24 cellular contexts compared by ENCODE assay signal in the genomic region with DNA sequence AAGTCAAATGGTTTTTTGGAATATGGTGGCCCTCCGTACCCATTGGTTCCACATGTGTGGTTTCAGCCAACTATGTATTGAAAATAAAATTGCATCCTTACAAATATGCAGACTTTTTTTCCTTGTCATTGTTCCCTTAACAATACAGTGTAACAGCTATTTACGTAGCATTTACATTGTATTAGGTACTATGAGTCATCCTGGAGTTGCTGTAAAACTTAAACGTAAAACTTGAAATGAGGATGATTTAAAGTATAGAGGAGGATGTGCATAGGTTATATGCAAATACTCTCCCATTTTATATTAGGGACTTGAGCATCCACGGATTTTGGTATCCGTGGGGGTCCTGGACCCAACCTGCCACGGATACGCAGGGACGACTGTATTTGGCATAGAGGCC. TPM values are rescaled to one million over a fixed set of nuclear protein-coding genes. Genes with fewer than 3 reads are reported as not detected.
DNase-seq lines count a peak whose midpoint lies in the region; ATAC-seq, FAIRE-seq and TF ChIP-seq lines count a peak whose summit lies in the region.
"Had no signal": no experiment of that assay in that cellular context is flagged by ENCODE, and none has a peak within 500 bp of the region (broad histone marks: within the 10 kb centered on the region; RNA-seq: fewer than 3 reads in every experiment).

No MANE protein-coding gene starts in this region.

- H3K27me3 ChIP-seq in H9 (ENCODE audit: insufficient read depth, low read length), result no peaks in the 10 kb centered on the region
- H3K27me3 ChIP-seq: BLaER1 had no signal

- H3K4me2 ChIP-seq in A549 (no peak overlapping the region), H9 (ENCODE audit: insufficient read depth, insufficient read length, low read length) (no peak overlapping the region)
- H3K4me2 ChIP-seq: BLaER1 had no signal

- no peak overlapping the region for H3K14ac ChIP-seq in H9 (ENCODE audit: insufficient read depth, low read length)

- no peak overlapping the region for H3K18ac ChIP-seq in H9 (ENCODE audit: insufficient read length, low read depth, low read length)

- H3K23ac ChIP-seq in H9 (ENCODE audit: insufficient read length, low read depth, low read length), result no peak overlapping the region

- H3T11ph ChIP-seq in H9 (ENCODE audit: low read length), result no peak overlapping the region

- no peak overlapping the region for H4K91ac ChIP-seq in H9 (ENCODE audit: insufficient read length, low read depth, low read length)

- no peak overlapping the region for H3K56ac ChIP-seq in H9 (ENCODE audit: insufficient read length, low read depth, low read length)

- H2BK20ac ChIP-seq in H9 (ENCODE audit: low read depth, low read length, poor library complexity, severe bottlenecking), result no peak overlapping the region

- H2BK15ac ChIP-seq in H9 (ENCODE audit: low read depth, low read length), result no peak overlapping the region

- H4K8ac ChIP-seq in H9 (replicated peaks; ENCODE audit: insufficient read length, low read depth, low read length), result no peak overlapping the region

- H3K4me1 ChIP-seq in A549 (no peaks in the 10 kb centered on the region), H9 (ENCODE audit: insufficient read depth, low read length) (no peaks in the 10 kb centered on the region)
- H3K4me1 ChIP-seq: BLaER1, Caco-2 had no signal

- H3K36me3 Mint-ChIP-seq in H9 (ENCODE audit: insufficient read depth in 1 of 3, low read depth in 3 of 3), result peaks cover 47 to 86% (median 69%) of the 10 kb centered on the region in 3 experiments
- peaks cover 41% of the 10 kb centered on the region for H3K36me3 Mint-ChIP-seq in activated naive CD8-positive, alpha-beta T cell treated with anti-CD3 and anti-CD28 coated beads, Interleukin-2, amount 50 U/mL, for 24 hours (ENCODE audit: low read depth)

- DNase-seq in A549 (ENCODE audit: low read depth in 1 of 2, low spot score in 1 of 2) (no peak), H9 (no peak), left lobe of liver (ENCODE audit: low spot score) (no peak), NCI-H1417 treated with DMSO at 0.1 percent for 48 hours (lab: John Stamatoyannopoulos, UW) (no peak)
- DNase-seq in activated naive CD8-positive, alpha-beta T cell treated with anti-CD3 and anti-CD28 coated beads, Interleukin-2, amount 50 U/mL, for 24 hours, result no peak
- DNase-seq: Caco-2; CD4-positive, CD25-positive, alpha-beta regulatory T cell; CD8-positive, alpha-beta T cell; DMS 273 treated with DMSO at 0.1 percent for 48 hours; DMS79; EL; GDM1; GM23248; H7 had no signal

- POLR2A ChIA-PET in A549 (lab: Yijun Ruan, JAX), result no interaction called here

- H3K23me2 ChIP-seq in H9 (ENCODE audit: insufficient read length, low read depth, low read length, poor library complexity, severe bottlenecking), result no peaks in the 10 kb centered on the region

- H4K5ac ChIP-seq in H9 (ENCODE audit: insufficient read length, low read depth, low read length), result no peak overlapping the region

- H3K4me1 Mint-ChIP-seq in H9, result peaks cover 6 to 7% of the 10 kb centered on the region in 2 experiments; a peak in 1 of 4 replicates
- no peaks in the 10 kb centered on the region for H3K4me1 Mint-ChIP-seq in activated naive CD8-positive, alpha-beta T cell treated with anti-CD3 and anti-CD28 coated beads, Interleukin-2, amount 50 U/mL, for 24 hours
- H3K4me1 Mint-ChIP-seq: B cell had no signal

- H2BK12ac ChIP-seq in H9 (ENCODE audit: insufficient read length, low read depth, low read length), result no peak overlapping the region

- H3K4me3 Mint-ChIP-seq in H9, result no peak overlapping the region
- no peak overlapping the region for H3K4me3 Mint-ChIP-seq in activated naive CD8-positive, alpha-beta T cell treated with anti-CD3 and anti-CD28 coated beads, Interleukin-2, amount 50 U/mL, for 24 hours
- H3K4me3 Mint-ChIP-seq: B cell; CD4-positive, CD25-positive, alpha-beta regulatory T cell; CD8-positive, alpha-beta T cell had no signal

- no peak overlapping the region for H3K4ac ChIP-seq in H9 (ENCODE audit: low read depth, low read length)

- no peak overlapping the region for H3K9ac ChIP-seq in H9 (ENCODE audit: extremely low read depth, insufficient read length, low read length)
- H3K9ac ChIP-seq: BLaER1, GM23248 had no signal

- no peak for TF ChIP-seq POLR2A in A549 (IDR thresholded peaks at IDR 0.05; ENCODE audit: low read length)

- H2AFZ ChIP-seq in H9 (ENCODE audit: low read length), result no peak overlapping the region
- H2AFZ ChIP-seq: GM23248 had no signal

- no peak for TF ChIP-seq EP300 in A549 (IDR thresholded peaks at IDR 0.05)

- WGBS in A549 (ENCODE audit: missing lambda C conversion rate), result 90% methylated on average over 8 of the region's 8 CpGs
- no CpG with 5 or more reads among the region's 8 CpGs for WGBS in H9 (ENCODE audit: extremely low coverage, insufficient read length, low lambda C conversion rate)

- no peaks in the 10 kb centered on the region for H3K9me3 Mint-ChIP-seq in H9
- no peaks in the 10 kb centered on the region for H3K9me3 Mint-ChIP-seq in activated naive CD8-positive, alpha-beta T cell treated with anti-CD3 and anti-CD28 coated beads, Interleukin-2, amount 50 U/mL, for 24 hours
- H3K9me3 Mint-ChIP-seq: CD4-positive, CD25-positive, alpha-beta regulatory T cell; CD8-positive, alpha-beta T cell had no signal

- no peaks in the 10 kb centered on the region for H3K9me3 ChIP-seq in A549
- no peaks in the 10 kb centered on the region for H3K9me3 ChIP-seq in H9 (ENCODE audit: control insufficient read depth, low read depth, low read length)
- H3K9me3 ChIP-seq: Caco-2 had no signal

- CTCF ChIA-PET in A549 (lab: Yijun Ruan, JAX), result no interaction called here

- no peak overlapping the region for H3K27ac ChIP-seq in A549
- H3K27ac ChIP-seq in H9 (ENCODE audit: insufficient read length, low read depth, low read length), result no peak overlapping the region
- H3K27ac ChIP-seq: BLaER1, C4-2B, GM23248 had no signal

- no peaks in the 10 kb centered on the region for H4K20me1 ChIP-seq in H9 (ENCODE audit: control insufficient read depth, insufficient read depth, insufficient read length)

- H3K27me3 Mint-ChIP-seq in H9 (ENCODE audit: low read depth), result no peaks in the 10 kb centered on the region
- H3K27me3 Mint-ChIP-seq in activated naive CD8-positive, alpha-beta T cell treated with anti-CD3 and anti-CD28 coated beads, Interleukin-2, amount 50 U/mL, for 24 hours, result no peaks in the 10 kb centered on the region
- H3K27me3 Mint-ChIP-seq: B cell; CD4-positive, CD25-positive, alpha-beta regulatory T cell had no signal

- no peaks in the 10 kb centered on the region for H3K79me2 ChIP-seq in H9 (ENCODE audit: insufficient read depth, low read length)

- TF ChIP-seq CTCF in A549 (IDR thresholded peaks at IDR 0.05), result no peak
- no peak for TF ChIP-seq CTCF in H9 (conservative IDR thresholded peaks at IDR 0.05)

- no peak for TF ChIP-seq RAD21 in A549 (conservative IDR thresholded peaks at IDR 0.05 in 1 of 2, IDR thresholded peaks at IDR 0.05 in 1 of 2)

- no peak overlapping the region for H2BK5ac ChIP-seq in H9 (ENCODE audit: insufficient read length, low read length)

- H2AK5ac ChIP-seq in H9 (ENCODE audit: insufficient read length, low read length), result no peak overlapping the region

- no peak overlapping the region for H2BK120ac ChIP-seq in H9 (ENCODE audit: low read depth, low read length, poor library complexity, severe bottlenecking)

- ATAC-seq in A549 (no peak), left lobe of liver (no peak), HG03039 (IDR thresholded peaks at IDR 0.05; ENCODE audit: unreplicated experiment) (no peak)
- no peak for ATAC-seq in activated naive CD8-positive, alpha-beta T cell treated with anti-CD3 and anti-CD28 coated beads, Interleukin-2, amount 50 U/mL, for 24 hours
- ATAC-seq: CD8-positive, alpha-beta T cell; GM12878; HCT116 had no signal

- no peaks in the 10 kb centered on the region for H3K79me1 ChIP-seq in H9 (ENCODE audit: insufficient read depth, low read depth, low read length, poor library complexity, severe bottlenecking)

- FAIRE-seq in A549 (lab: Jason Lieb, UNC), result no peak
- FAIRE-seq: GM12878, GM19239, H1 had no signal

- no peak overlapping the region for H3K4me3 ChIP-seq in A549
- H3K4me3 ChIP-seq: BLaER1, GM12878, GM23248 had no signal

- peak overlapping the region in 2 of 3 experiments; percentile 53 to 74; a peak in 3 of 7 replicates for H3K27ac Mint-ChIP-seq in H9
- H3K27ac Mint-ChIP-seq in activated naive CD8-positive, alpha-beta T cell treated with anti-CD3 and anti-CD28 coated beads, Interleukin-2, amount 50 U/mL, for 24 hours, result peak overlapping the region; percentile 31
- H3K27ac Mint-ChIP-seq: B cell; CD4-positive, CD25-positive, alpha-beta regulatory T cell; CD8-positive, alpha-beta T cell had no signal

TF ChIP-seq in A549, 52 proteins besides CTCF, POLR2A, EP300 and RAD21 (continues in another document):
- no peak for TF ChIP-seq ESRRA (IDR thresholded peaks at IDR 0.05; ENCODE audit: borderline replicate concordance, low read length)
- no peak for TF ChIP-seq JUN (IDR thresholded peaks at IDR 0.05)

RNA-seq across cellular contexts. Expression of gene SDHA, which starts 16.3 kb away (rescaled TPM):
- polyA plus RNA-seq in A549 (2011; rRNA removed) (115 and 122 TPM in 2 replicates), A549 (2017; fragmentation: RNase III; extraction: RNeasy Plus Mini Kit Qiagen cat#74134 plus additional on column Dnase treatment) (131 to 134 TPM (median 134 TPM) in 3 replicates)
- polyA plus RNA-seq in A549 (2012; cell fraction: cytosol; rRNA removed), result 110 and 113 TPM in 2 replicates
- 173 and 186 TPM in 2 replicates for polyA plus RNA-seq in A549 (2012; cell fraction: nucleus; rRNA removed)
- 160 and 184 TPM in 2 replicates for polyA minus RNA-seq in A549 (2011; rRNA and poly(A)+ RNA removed)
- total RNA-seq in H9 (2021) (78.7 and 84.8 TPM in 2 replicates), left lobe of liver (232 TPM)

RNA-seq across cellular contexts. Expression of gene CCDC127, which starts 16.5 kb away (rescaled TPM):
- polyA plus RNA-seq in A549 (2011; rRNA removed), result 5.1 and 5.2 TPM in 2 replicates
- polyA plus RNA-seq in A549 (2012; cell fraction: cytosol; rRNA removed), result 3.1 and 3.2 TPM in 2 replicates
- polyA plus RNA-seq in A549 (2012; cell fraction: nucleus; rRNA removed), result 2.8 and 3.6 TPM in 2 replicates
- 5.6 to 6.2 TPM (median 6.2 TPM) in 3 replicates for polyA plus RNA-seq in A549 (2017; fragmentation: RNase III; extraction: RNeasy Plus Mini Kit Qiagen cat#74134 plus additional on column Dnase treatment)
- 4.5 and 4.8 TPM in 2 replicates for polyA minus RNA-seq in A549 (2011; rRNA and poly(A)+ RNA removed)
- 9.0 and 9.4 TPM in 2 replicates for total RNA-seq in H9 (2021)
- 3.1 TPM for total RNA-seq in left lobe of liver

RNA-seq across cellular contexts. Expression of gene PDCD6, which starts 37.0 kb away (rescaled TPM):
- polyA plus RNA-seq in A549 (2011; rRNA removed) (234 and 273 TPM in 2 replicates), A549 (2017; fragmentation: RNase III; extraction: RNeasy Plus Mini Kit Qiagen cat#74134 plus additional on column Dnase treatment) (174 to 184 TPM (median 174 TPM) in 3 replicates)
- 336 and 362 TPM in 2 replicates for polyA plus RNA-seq in A549 (2012; cell fraction: cytosol; rRNA removed)
- 211 and 239 TPM in 2 replicates for polyA plus RNA-seq in A549 (2012; cell fraction: nucleus; rRNA removed)
- polyA minus RNA-seq in A549 (2011; rRNA and poly(A)+ RNA removed), result 106 and 151 TPM in 2 replicates
- total RNA-seq in H9 (2021) (84.9 and 91.5 TPM in 2 replicates), left lobe of liver (37.1 TPM)

RNA-seq across cellular contexts. Expression of gene LRRC14B, which starts 43.2 kb away (rescaled TPM):
- polyA plus RNA-seq in A549 (2011; rRNA removed) (not detected in 2 replicates), A549 (2017; fragmentation: RNase III; extraction: RNeasy Plus Mini Kit Qiagen cat#74134 plus additional on column Dnase treatment) (not detected in 3 replicates)
- not detected in 2 replicates for polyA plus RNA-seq in A549 (2012; cell fraction: cytosol; rRNA removed)
- polyA plus RNA-seq in A549 (2012; cell fraction: nucleus; rRNA removed), result not detected in 2 replicates
- not detected in 2 replicates for polyA minus RNA-seq in A549 (2011; rRNA and poly(A)+ RNA removed)
- total RNA-seq in H9 (2021) (not detected in 2 replicates), left lobe of liver (not detected)
- total RNA-seq: A172; B cell; Caco-2; CD4-positive, CD25-positive, alpha-beta regulatory T cell; CD8-positive, alpha-beta T cell; GM23248; H1; H7 had no signal
- polyA plus RNA-seq: AG04450; CD4-positive, CD25-positive, alpha-beta regulatory T cell; GM23248; H1 had no signal
